Comparison of ENCODE assay signal across 26 cellular contexts in the genomic region with DNA sequence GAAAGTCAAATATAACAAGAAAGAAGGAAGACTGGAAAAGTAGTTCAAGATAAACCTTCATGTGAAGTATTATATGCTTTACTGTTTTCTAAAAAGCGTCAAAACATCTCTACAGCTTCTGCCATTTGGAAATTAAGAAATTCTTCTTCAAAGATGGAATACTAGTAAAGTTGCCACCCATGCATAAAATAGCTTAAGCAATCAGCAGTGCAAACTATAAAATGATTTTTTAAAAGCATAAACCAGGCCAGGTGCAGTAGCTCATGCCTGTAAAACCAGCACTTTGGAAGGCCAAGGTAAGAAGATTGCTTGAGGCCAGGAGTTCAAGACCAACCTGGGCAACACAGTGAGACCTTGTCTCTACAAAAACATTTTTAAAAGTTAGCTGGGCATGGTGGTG.
"Had no signal": no experiment of that assay in that cellular context is flagged by ENCODE, and none has a peak within 500 bp of the region (broad histone marks: within the 10 kb centered on the region; RNA-seq: fewer than 3 reads in every experiment).

No MANE protein-coding gene starts in this region.

- H3K4me3 Mint-ChIP-seq: mesothelial cell of epicardium had no signal

- DNase-seq: dermis blood vessel endothelial cell; dorsolateral prefrontal cortex; effector CD4-positive, alpha-beta T cell; effector memory CD4-positive, alpha-beta T cell; esophagus squamous epithelium; foreskin fibroblast; foreskin melanocyte; gastrocnemius medialis; glutamatergic neuron; head of caudate nucleus; heart right ventricle; hippocampal formation; left cardiac atrium; left lung; left ventricle myocardium superior; lower lobe of right lung; mesenchymal stem cell; mucosa of descending colon had no signal

- H3K27ac Mint-ChIP-seq: mesothelial cell of epicardium had no signal

- H3K9me3 Mint-ChIP-seq: mesothelial cell of epicardium had no signal

- FAIRE-seq: colon, endometrium, islet of Langerhans, keratinocyte had no signal

- H3K9me3 ChIP-seq: esophagus squamous epithelium, gastrocnemius medialis, heart right ventricle, left lung, lower lobe of right lung, mucosa of descending colon had no signal

- H3K4me3 ChIP-seq: coronary artery, dorsolateral prefrontal cortex, esophagus squamous epithelium, gastrocnemius medialis, heart right ventricle, left lung, lower lobe of right lung, mucosa of descending colon had no signal

- H3K4me1 ChIP-seq: esophagus squamous epithelium, left lung, lower lobe of right lung had no signal

- H3K36me3 Mint-ChIP-seq: mesothelial cell of epicardium had no signal

- H3K27ac ChIP-seq: coronary artery, epithelial cell of prostate, esophagus squamous epithelium, gastrocnemius medialis, heart right ventricle, left lung, lower lobe of right lung had no signal

- H3K4me1 Mint-ChIP-seq: mesothelial cell of epicardium had no signal

- ATAC-seq: esophagus mucosa, gastrocnemius medialis, heart right ventricle, left cardiac atrium, left lung, left ventricle myocardium superior, lower lobe of right lung, mucosa of descending colon had no signal

- H3K27me3 ChIP-seq: dorsolateral prefrontal cortex, esophagus squamous epithelium, gastrocnemius medialis, heart right ventricle, left lung had no signal
